In genomic region chr3:133021206-133021605, GRCh38 we compare ENCODE assay signal across 1 cellular context.
A peak's percentile ranks its signal among the peaks of the same experiment; 100 is the strongest.
TF ChIP-seq lines count a peak whose summit lies in the region.

No MANE protein-coding gene starts in this region.

TF ChIP-seq in HepG2, 621 proteins besides CTCF, POLR2A, EP300 and RAD21 (continued from another document):
- TF ChIP-seq, protein P1, sequence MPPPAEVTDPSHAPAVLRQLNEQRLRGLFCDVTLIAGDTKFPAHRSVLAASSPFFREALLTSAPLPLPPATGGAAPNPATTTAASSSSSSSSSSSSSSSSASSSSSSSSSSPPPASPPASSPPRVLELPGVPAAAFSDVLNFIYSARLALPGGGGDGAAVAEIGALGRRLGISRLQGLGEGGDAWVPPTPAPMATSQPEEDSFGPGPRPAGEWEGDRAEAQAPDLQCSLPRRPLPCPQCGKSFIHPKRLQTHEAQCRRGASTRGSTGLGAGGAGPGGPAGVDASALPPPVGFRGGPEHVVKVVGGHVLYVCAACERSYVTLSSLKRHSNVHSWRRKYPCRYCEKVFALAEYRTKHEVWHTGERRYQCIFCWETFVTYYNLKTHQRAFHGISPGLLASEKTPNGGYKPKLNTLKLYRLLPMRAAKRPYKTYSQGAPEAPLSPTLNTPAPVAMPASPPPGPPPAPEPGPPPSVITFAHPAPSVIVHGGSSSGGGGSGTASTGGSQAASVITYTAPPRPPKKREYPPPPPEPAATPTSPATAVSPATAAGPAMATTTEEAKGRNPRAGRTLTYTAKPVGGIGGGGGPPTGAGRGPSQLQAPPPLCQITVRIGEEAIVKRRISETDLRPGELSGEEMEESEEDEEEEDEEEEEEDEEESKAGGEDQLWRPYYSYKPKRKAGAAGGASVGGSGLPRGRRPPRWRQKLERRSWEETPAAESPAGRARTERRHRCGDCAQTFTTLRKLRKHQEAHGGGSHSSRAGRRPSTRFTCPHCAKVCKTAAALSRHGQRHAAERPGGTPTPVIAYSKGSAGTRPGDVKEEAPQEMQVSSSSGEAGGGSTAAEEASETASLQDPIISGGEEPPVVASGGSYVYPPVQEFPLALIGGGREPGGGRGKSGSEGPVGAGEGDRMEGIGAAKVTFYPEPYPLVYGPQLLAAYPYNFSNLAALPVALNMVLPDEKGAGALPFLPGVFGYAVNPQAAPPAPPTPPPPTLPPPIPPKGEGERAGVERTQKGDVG (CRISPR knock-in tag; IDR thresholded peaks at IDR 0.05; ENCODE audit: borderline replicate concordance), result no peak
- no peak for TF ChIP-seq ZNF891 (CRISPR knock-in tag; IDR thresholded peaks at IDR 0.05)
- TF ChIP-seq CEBPB (IDR thresholded peaks at IDR 0.05; ENCODE audit: borderline replicate concordance, low read depth, low read length), result 0 out of 2 replicates have a peak, but pooled peaks have one; percentile 22
- TF ChIP-seq GTF3A (CRISPR knock-in tag; conservative IDR thresholded peaks at IDR 0.05), result no peak
- no peak for TF ChIP-seq PHF5A (CRISPR knock-in tag; IDR thresholded peaks at IDR 0.05; ENCODE audit: low read depth, unreplicated experiment)
